In genomic region chr14:57189070-57189469, GRCh38 we compare ENCODE assay signal across 10 cellular contexts.
DNase-seq lines count a peak whose midpoint lies in the region; ATAC-seq and TF ChIP-seq lines count a peak whose summit lies in the region.
"Had no signal": no experiment of that assay in that cellular context is flagged by ENCODE, and none has a peak within 500 bp of the region (broad histone marks: within the 10 kb centered on the region; RNA-seq: fewer than 3 reads in every experiment).

No MANE protein-coding gene starts in this region.

- H3K27ac ChIP-seq in SK-N-MC (peak overlapping the region; percentile 78), mesendoderm (ENCODE audit: low read depth, low read length) (no peak overlapping the region), uterus (no peak overlapping the region)

- no peak overlapping the region for H2BK120ac ChIP-seq in mesendoderm (ENCODE audit: low read depth, low read length)

- H3K27me3 ChIP-seq in mesendoderm (ENCODE audit: insufficient read depth, low read length, poor library complexity) (no peaks in the 10 kb centered on the region), uterus (no peaks in the 10 kb centered on the region)

- intact Hi-C loops in uterus (cut with DNase I; ENCODE audit: low total_unique reads) = no loop called here

- H3K56ac ChIP-seq in mesendoderm (ENCODE audit: low read length) = no peak overlapping the region

- DNase-seq in DMS53 (lab: John Stamatoyannopoulos, UW) (peak; percentile 74), NCI-H1105 treated with DMSO at 0.1 percent for 48 hours (lab: John Stamatoyannopoulos, UW) (peak; percentile 85), SK-N-MC (ENCODE audit: low read depth, low spot score) (peak; percentile 68), mesendoderm (peak; percentile 14), uterus (no peak), RKO (ENCODE audit: low spot score) (no peak)
- DNase-seq: activated B cell treated with CpG ODN at 0.5 μM for 24 hours had no signal

- no peak for ATAC-seq in GM19351 (IDR thresholded peaks at IDR 0.05; ENCODE audit: unreplicated experiment)
- ATAC-seq in GM18909 (IDR thresholded peaks at IDR 0.05; ENCODE audit: poor library complexity, unreplicated experiment) = no peak
- ATAC-seq: GM12878 had no signal

- H3K4me2 ChIP-seq in mesendoderm (ENCODE audit: low read length) = no peak overlapping the region

- no peak overlapping the region for H3K4ac ChIP-seq in mesendoderm (ENCODE audit: low read depth, low read length)

- no peak overlapping the region for H2BK5ac ChIP-seq in mesendoderm (ENCODE audit: low read length)

- H3K9ac ChIP-seq in SK-N-MC (ENCODE audit: insufficient read length) (peak overlapping the region; percentile 38), mesendoderm (ENCODE audit: low read length) (no peak overlapping the region)

- H3K4me3 ChIP-seq in SK-N-MC = peak overlapping the region; percentile 52
- H3K4me3 ChIP-seq in mesendoderm (ENCODE audit: low read length) = no peak overlapping the region
- H3K4me3 ChIP-seq in uterus = no peak overlapping the region
- H3K4me3 ChIP-seq: GM12878 had no signal

- no peak overlapping the region for H2AK5ac ChIP-seq in mesendoderm (ENCODE audit: low read length)

- H3K36me3 ChIP-seq in SK-N-MC (ENCODE audit: insufficient read depth, low read length) = no peaks in the 10 kb centered on the region
- H3K36me3 ChIP-seq in mesendoderm (ENCODE audit: control insufficient read depth, insufficient read depth, low read length) = no peaks in the 10 kb centered on the region
- H3K36me3 ChIP-seq in uterus = no peaks in the 10 kb centered on the region

- no peak for TF ChIP-seq CTCF in uterus (IDR thresholded peaks at IDR 0.05)

- no peak overlapping the region for H3K18ac ChIP-seq in mesendoderm (ENCODE audit: low read length)

- WGBS in mesendoderm (ENCODE audit: extremely low coverage, insufficient coverage, low lambda C conversion rate) = no CpG with 5 or more reads among the region's 7 CpGs

- no peak overlapping the region for H4K5ac ChIP-seq in mesendoderm (ENCODE audit: low read length)

- no peak for TF ChIP-seq POLR2A in uterus (IDR thresholded peaks at IDR 0.05)

- H4K8ac ChIP-seq in mesendoderm (ENCODE audit: low read depth, low read length) = no peak overlapping the region

- H3K9me3 ChIP-seq in SK-N-MC (ENCODE audit: low read depth, low read length) (no peaks in the 10 kb centered on the region), uterus (no peaks in the 10 kb centered on the region)

- no peak overlapping the region for H2BK15ac ChIP-seq in mesendoderm (replicated peaks; ENCODE audit: low read depth)

- no peak overlapping the region for H3K23ac ChIP-seq in mesendoderm (ENCODE audit: low read length)

- no peaks in the 10 kb centered on the region for H3K79me1 ChIP-seq in mesendoderm (ENCODE audit: low read length)

- H3K79me2 ChIP-seq in mesendoderm (ENCODE audit: control insufficient read depth, insufficient read depth, low read length) = no peaks in the 10 kb centered on the region

- H3K4me1 ChIP-seq in mesendoderm (ENCODE audit: control insufficient read depth, low read depth, low read length) (no peaks in the 10 kb centered on the region), uterus (no peaks in the 10 kb centered on the region)

Comparison
In these comparisons a context has a peak if more than half of its experiments do, and no peak if none do; other contexts are left out.
1. DNase-seq: peak in DMS53 (single experiment), NCI-H1105 treated with DMSO at 0.1 percent for 48 hours (single experiment), SK-N-MC (single experiment) and mesendoderm (single experiment); none in uterus (0 of 2) and RKO (single experiment).